In genomic region chr2:48946444-48947048, GRCh38 we compare ENCODE assay signal across 1 cellular context.
TF ChIP-seq lines count a peak whose summit lies in the region.

No MANE protein-coding gene starts in this region.

TF ChIP-seq in GM23338, 12 proteins besides CTCF, POLR2A, EP300 and RAD21 (continued from another document):
- TF ChIP-seq ZNF462 (CRISPR knock-in tag; IDR thresholded peaks at IDR 0.05) (no peak), ETS1 (IDR thresholded peaks at IDR 0.05) (no peak)
